ENCODE assay signal across 1 cellular context in the genomic region with DNA sequence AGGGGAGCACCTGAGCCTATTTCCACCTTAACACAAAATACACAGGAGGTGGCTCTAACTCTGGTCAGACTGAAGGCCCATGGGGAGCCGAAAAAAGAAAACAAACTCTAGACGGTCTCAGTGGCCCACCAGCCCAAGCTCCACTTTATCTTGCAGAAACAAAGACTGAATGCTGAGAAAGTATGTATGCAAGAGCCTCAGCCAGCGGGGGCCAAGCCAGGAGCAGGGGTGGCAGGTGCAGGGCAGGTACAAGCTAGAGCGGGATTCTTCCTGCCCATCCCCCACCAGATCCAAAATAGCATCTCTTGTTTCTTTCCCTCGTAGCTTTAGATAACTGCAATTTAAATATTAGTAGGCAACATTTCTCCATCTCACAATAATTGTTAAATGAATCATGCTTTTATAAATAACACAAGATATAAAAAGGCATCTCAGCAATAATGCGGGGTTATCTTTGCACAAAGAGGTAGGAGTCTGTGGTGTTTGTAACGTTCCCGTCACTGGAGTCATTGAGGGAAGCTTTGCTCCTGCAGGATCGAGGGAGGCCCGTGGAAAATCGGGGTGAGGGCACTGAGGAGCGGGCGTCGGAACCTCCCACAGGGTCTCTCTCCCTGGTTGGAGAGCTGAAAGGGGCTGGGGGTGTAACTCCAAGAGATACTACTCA.
TF ChIP-seq lines count a peak whose summit lies in the region.

No MANE protein-coding gene starts in this region.

TF ChIP-seq in WTC11, 78 proteins besides CTCF, POLR2A, EP300 and RAD21:
- TF ChIP-seq, protein P1, sequence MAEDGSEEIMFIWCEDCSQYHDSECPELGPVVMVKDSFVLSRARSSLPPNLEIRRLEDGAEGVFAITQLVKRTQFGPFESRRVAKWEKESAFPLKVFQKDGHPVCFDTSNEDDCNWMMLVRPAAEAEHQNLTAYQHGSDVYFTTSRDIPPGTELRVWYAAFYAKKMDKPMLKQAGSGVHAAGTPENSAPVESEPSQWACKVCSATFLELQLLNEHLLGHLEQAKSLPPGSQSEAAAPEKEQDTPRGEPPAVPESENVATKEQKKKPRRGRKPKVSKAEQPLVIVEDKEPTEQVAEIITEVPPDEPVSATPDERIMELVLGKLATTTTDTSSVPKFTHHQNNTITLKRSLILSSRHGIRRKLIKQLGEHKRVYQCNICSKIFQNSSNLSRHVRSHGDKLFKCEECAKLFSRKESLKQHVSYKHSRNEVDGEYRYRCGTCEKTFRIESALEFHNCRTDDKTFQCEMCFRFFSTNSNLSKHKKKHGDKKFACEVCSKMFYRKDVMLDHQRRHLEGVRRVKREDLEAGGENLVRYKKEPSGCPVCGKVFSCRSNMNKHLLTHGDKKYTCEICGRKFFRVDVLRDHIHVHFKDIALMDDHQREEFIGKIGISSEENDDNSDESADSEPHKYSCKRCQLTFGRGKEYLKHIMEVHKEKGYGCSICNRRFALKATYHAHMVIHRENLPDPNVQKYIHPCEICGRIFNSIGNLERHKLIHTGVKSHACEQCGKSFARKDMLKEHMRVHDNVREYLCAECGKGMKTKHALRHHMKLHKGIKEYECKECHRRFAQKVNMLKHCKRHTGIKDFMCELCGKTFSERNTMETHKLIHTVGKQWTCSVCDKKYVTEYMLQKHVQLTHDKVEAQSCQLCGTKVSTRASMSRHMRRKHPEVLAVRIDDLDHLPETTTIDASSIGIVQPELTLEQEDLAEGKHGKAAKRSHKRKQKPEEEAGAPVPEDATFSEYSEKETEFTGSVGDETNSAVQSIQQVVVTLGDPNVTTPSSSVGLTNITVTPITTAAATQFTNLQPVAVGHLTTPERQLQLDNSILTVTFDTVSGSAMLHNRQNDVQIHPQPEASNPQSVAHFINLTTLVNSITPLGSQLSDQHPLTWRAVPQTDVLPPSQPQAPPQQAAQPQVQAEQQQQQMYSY (CRISPR knock-in tag; IDR thresholded peaks at IDR 0.05), result no peak
- TF ChIP-seq, protein P2, sequence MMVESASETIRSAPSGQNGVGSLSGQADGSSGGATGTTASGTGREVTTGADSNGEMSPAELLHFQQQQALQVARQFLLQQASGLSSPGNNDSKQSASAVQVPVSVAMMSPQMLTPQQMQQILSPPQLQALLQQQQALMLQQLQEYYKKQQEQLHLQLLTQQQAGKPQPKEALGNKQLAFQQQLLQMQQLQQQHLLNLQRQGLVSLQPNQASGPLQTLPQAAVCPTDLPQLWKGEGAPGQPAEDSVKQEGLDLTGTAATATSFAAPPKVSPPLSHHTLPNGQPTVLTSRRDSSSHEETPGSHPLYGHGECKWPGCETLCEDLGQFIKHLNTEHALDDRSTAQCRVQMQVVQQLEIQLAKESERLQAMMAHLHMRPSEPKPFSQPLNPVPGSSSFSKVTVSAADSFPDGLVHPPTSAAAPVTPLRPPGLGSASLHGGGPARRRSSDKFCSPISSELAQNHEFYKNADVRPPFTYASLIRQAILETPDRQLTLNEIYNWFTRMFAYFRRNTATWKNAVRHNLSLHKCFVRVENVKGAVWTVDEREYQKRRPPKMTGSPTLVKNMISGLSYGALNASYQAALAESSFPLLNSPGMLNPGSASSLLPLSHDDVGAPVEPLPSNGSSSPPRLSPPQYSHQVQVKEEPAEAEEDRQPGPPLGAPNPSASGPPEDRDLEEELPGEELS (CRISPR knock-in tag; IDR thresholded peaks at IDR 0.05), result no peak
- TF ChIP-seq ZNF423 (CRISPR knock-in tag; IDR thresholded peaks at IDR 0.05) (peak; percentile 73), ZNF219 (CRISPR knock-in tag; IDR thresholded peaks at IDR 0.05; ENCODE audit: borderline replicate concordance) (no peak), FOXJ3 (CRISPR knock-in tag; IDR thresholded peaks at IDR 0.05; ENCODE audit: borderline replicate concordance) (no peak)
- TF ChIP-seq, protein P3, sequence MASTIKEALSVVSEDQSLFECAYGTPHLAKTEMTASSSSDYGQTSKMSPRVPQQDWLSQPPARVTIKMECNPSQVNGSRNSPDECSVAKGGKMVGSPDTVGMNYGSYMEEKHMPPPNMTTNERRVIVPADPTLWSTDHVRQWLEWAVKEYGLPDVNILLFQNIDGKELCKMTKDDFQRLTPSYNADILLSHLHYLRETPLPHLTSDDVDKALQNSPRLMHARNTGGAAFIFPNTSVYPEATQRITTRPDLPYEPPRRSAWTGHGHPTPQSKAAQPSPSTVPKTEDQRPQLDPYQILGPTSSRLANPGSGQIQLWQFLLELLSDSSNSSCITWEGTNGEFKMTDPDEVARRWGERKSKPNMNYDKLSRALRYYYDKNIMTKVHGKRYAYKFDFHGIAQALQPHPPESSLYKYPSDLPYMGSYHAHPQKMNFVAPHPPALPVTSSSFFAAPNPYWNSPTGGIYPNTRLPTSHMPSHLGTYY (CRISPR knock-in tag; IDR thresholded peaks at IDR 0.05), result no peak
- TF ChIP-seq, protein P4, sequence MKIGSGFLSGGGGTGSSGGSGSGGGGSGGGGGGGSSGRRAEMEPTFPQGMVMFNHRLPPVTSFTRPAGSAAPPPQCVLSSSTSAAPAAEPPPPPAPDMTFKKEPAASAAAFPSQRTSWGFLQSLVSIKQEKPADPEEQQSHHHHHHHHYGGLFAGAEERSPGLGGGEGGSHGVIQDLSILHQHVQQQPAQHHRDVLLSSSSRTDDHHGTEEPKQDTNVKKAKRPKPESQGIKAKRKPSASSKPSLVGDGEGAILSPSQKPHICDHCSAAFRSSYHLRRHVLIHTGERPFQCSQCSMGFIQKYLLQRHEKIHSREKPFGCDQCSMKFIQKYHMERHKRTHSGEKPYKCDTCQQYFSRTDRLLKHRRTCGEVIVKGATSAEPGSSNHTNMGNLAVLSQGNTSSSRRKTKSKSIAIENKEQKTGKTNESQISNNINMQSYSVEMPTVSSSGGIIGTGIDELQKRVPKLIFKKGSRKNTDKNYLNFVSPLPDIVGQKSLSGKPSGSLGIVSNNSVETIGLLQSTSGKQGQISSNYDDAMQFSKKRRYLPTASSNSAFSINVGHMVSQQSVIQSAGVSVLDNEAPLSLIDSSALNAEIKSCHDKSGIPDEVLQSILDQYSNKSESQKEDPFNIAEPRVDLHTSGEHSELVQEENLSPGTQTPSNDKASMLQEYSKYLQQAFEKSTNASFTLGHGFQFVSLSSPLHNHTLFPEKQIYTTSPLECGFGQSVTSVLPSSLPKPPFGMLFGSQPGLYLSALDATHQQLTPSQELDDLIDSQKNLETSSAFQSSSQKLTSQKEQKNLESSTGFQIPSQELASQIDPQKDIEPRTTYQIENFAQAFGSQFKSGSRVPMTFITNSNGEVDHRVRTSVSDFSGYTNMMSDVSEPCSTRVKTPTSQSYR (CRISPR knock-in tag; IDR thresholded peaks at IDR 0.05), result peak; percentile 81
- TF ChIP-seq, protein P5, sequence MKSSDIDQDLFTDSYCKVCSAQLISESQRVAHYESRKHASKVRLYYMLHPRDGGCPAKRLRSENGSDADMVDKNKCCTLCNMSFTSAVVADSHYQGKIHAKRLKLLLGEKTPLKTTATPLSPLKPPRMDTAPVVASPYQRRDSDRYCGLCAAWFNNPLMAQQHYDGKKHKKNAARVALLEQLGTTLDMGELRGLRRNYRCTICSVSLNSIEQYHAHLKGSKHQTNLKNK (CRISPR knock-in tag; IDR thresholded peaks at IDR 0.05), result no peak
